In genomic region chr3:13879946-13880810, GRCh38 we compare ENCODE assay signal across 7 cellular contexts. TPM values are rescaled to one million over a fixed set of nuclear protein-coding genes. Genes with fewer than 3 reads are reported as not detected.
A peak's percentile ranks its signal among the peaks of the same experiment; 100 is the strongest.
DNase-seq lines count a peak whose midpoint lies in the region; ATAC-seq and TF ChIP-seq lines count a peak whose summit lies in the region.

Gene WNT7A (minus strand): TSS chr3:13880071. CDS start chr3:13879816, 255 bp downstream.

- H4K5ac ChIP-seq in mesendoderm (ENCODE audit: low read length) = no peak within 1 kb of the TSS

- no peaks in the 10 kb centered on the region for H3K9me3 ChIP-seq in HAP-1
- peaks cover 0 to 12% (median 5%) of the 10 kb centered on the region in 4 donors for H3K9me3 ChIP-seq in stomach

- no CpG with 5 or more reads among the region's 90 CpGs for WGBS in mesendoderm (ENCODE audit: extremely low coverage, insufficient coverage, low lambda C conversion rate)
- 1 to 5% (median 2%) methylated on average over 14 to 83 of the region's 90 CpGs for WGBS in stomach, 5 donors

- ATAC-seq in GM21529 (IDR thresholded peaks at IDR 0.05; ENCODE audit: unreplicated experiment) = no peak

- H3K79me1 ChIP-seq in mesendoderm (ENCODE audit: low read length) = no peaks in the 10 kb centered on the region

- in situ Hi-C loops in HAP-1 (cut with MboI; ENCODE audit: low sequenced_read_pairs) = loop anchor here (5.0 kb wide), 2 partner anchors 228 to 383 kb away; no protein-coding TSS in a partner anchor

- no peak within 1 kb of the TSS for H2BK120ac ChIP-seq in mesendoderm (ENCODE audit: low read depth, low read length)

- peak within 1 kb of the TSS; percentile 34 for H3K9ac ChIP-seq in mesendoderm (ENCODE audit: low read length)

- H2BK5ac ChIP-seq in mesendoderm (ENCODE audit: low read length) = no peak within 1 kb of the TSS

- no peak within 1 kb of the TSS for H3K4ac ChIP-seq in mesendoderm (ENCODE audit: low read depth, low read length)

- H3K27ac ChIP-seq in coronary artery (no peak within 1 kb of the TSS), mesendoderm (ENCODE audit: low read depth, low read length) (no peak within 1 kb of the TSS), stomach (no peak within 1 kb of the TSS)

- H3K23ac ChIP-seq in mesendoderm (ENCODE audit: low read length) = no peak within 1 kb of the TSS

- no peak for TF ChIP-seq POLR2A in stomach (IDR thresholded peaks at IDR 0.05)

- no peak within 1 kb of the TSS for H2AK5ac ChIP-seq in mesendoderm (ENCODE audit: low read length)

- DNase-seq in HAP-1 (ENCODE audit: low spot score in 2 of 2) = peak; percentile 15 to 66
- peak; percentile 59 for DNase-seq in activated CD4-positive, CD25-positive, alpha-beta regulatory T cell treated with anti-CD3 and anti-CD28 coated beads, Interleukin-2, amount 50 U/mL, for 72 hours
- peak; percentile 53 for DNase-seq in coronary artery (ENCODE audit: low spot score)
- DNase-seq in mesendoderm = peak; percentile 54
- no peak for DNase-seq in stomach
- DNase-seq in KG1 (lab: John Stamatoyannopoulos, UW) = no peak

- H2BK15ac ChIP-seq in mesendoderm (replicated peaks; ENCODE audit: low read depth) = no peak within 1 kb of the TSS

- intact Hi-C loops in stomach (cut with DNase I; ENCODE audit: low total_unique reads) = loop anchor here (10.0 kb wide), 1 partner anchor 225 kb away; no protein-coding TSS in a partner anchor

- H3K27me3 ChIP-seq in HAP-1 (ENCODE audit: low read depth) (peaks cover 68% of the 10 kb centered on the region), mesendoderm (ENCODE audit: insufficient read depth, low read length, poor library complexity) (peaks cover 44% of the 10 kb centered on the region), stomach (peaks cover 24 to 82% (median 66%) of the 10 kb centered on the region in 3 donors)

- TF ChIP-seq CTCF in coronary artery (IDR thresholded peaks at IDR 0.05) (peak; percentile 13), stomach (IDR thresholded peaks at IDR 0.05) (peak in 2 of 7 experiments; percentile 23 to 26)

- H3K4me3 ChIP-seq in HAP-1 (peak within 1 kb of the TSS; percentile 10), coronary artery (peak within 1 kb of the TSS; percentile 67), mesendoderm (ENCODE audit: low read length) (no peak within 1 kb of the TSS), stomach (peak within 1 kb of the TSS; percentile 28 to 47 (median 36))

- H3K4me1 ChIP-seq in HAP-1 (no peaks in the 10 kb centered on the region; the same call in 1 of the 2 replicates), mesendoderm (ENCODE audit: control insufficient read depth, low read depth, low read length) (no peaks in the 10 kb centered on the region), stomach (peaks cover 29 to 33% (median 32%) of the 10 kb centered on the region in 4 donors)

- TF ChIP-seq EP300 in stomach (IDR thresholded peaks at IDR 0.05) = no peak

- no peaks in the 10 kb centered on the region for H3K79me2 ChIP-seq in mesendoderm (ENCODE audit: control insufficient read depth, insufficient read depth, low read length)

- no peak within 1 kb of the TSS for H3K18ac ChIP-seq in mesendoderm (ENCODE audit: low read length)

- H3K56ac ChIP-seq in mesendoderm (ENCODE audit: low read length) = peak within 1 kb of the TSS; percentile 60

- H3K36me3 ChIP-seq in HAP-1 (replicated peaks) = no peaks in the 10 kb centered on the region
- no peaks in the 10 kb centered on the region for H3K36me3 ChIP-seq in mesendoderm (ENCODE audit: control insufficient read depth, insufficient read depth, low read length)
- no peaks in the 10 kb centered on the region for H3K36me3 ChIP-seq in stomach

- no peak within 1 kb of the TSS for H4K8ac ChIP-seq in mesendoderm (ENCODE audit: low read depth, low read length)

- peak within 1 kb of the TSS; percentile 59 for H3K4me2 ChIP-seq in mesendoderm (ENCODE audit: low read length)

RNA-seq across cellular contexts. Expression of gene WNT7A, which starts in this region (rescaled TPM):
- polyA plus RNA-seq in mesendoderm (2013, experiment 1 of 2) = 0.04 TPM
- polyA plus RNA-seq in mesendoderm (2013, experiment 2 of 2) = 0.04 TPM
- total RNA-seq in stomach = not detected
- polyA plus RNA-seq in stomach = under 1 TPM in 1 of 3 donors, not detected in 2; 0.35 TPM

Comparison
In these comparisons a context has a peak if more than half of its experiments do, and no peak if none do; other contexts are left out.
1. DNase-seq: peak in HAP-1 (2 of 2), activated CD4-positive, CD25-positive, alpha-beta regulatory T cell treated with anti-CD3 and anti-CD28 coated beads, Interleukin-2, amount 50 U/mL, for 72 hours (single experiment), coronary artery (single experiment) and mesendoderm (single experiment); none in stomach (single experiment) and KG1 (single experiment).